ENCODE assay signal across 8 cellular contexts in the genomic region with DNA sequence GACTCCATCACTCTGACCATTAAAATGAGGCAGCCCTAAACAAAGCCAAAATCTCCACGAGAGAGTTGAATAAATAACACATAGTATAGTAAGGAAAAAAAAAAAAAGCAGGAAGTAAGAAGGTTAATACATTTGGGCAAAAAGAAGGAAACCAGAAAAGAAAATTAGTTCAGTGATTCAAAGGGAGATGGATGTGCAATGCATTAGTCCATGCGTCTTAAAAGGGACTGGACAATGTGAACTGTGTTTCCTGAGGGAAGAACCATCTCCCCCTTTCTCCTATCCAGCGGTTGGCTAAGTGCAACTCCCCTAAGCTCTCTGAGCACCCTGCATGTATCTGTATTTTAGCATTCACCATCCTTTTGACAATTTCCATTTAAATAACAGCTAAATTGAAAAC. TPM values are rescaled to one million over a fixed set of nuclear protein-coding genes. Genes with fewer than 3 reads are reported as not detected.
DNase-seq lines count a peak whose midpoint lies in the region; ATAC-seq, FAIRE-seq and TF ChIP-seq lines count a peak whose summit lies in the region.

No MANE protein-coding gene starts in this region.

- no peaks in the 10 kb centered on the region for H4K20me1 ChIP-seq in K562 (replicated peaks; ENCODE audit: control insufficient read depth, insufficient read depth, low read length)

- POLR2A ChIA-PET in A673 (lab: Charles Lee; ENCODE audit: low non-redundant PET) (interaction anchor here (0.7 kb wide), 1 partner anchor 1776 kb away, joined by 10 read pairs; no protein-coding TSS in a partner anchor), K562 (lab: Yijun Ruan, JAX) (interaction anchor here (0.8 to 1.3 kb wide), 4 partner anchors 9 to 82 kb away, joined by 3 to 4 read pairs (median 4); partner anchors contain the start of gene BTF3)

- no peak for TF ChIP-seq POLR2A in K562 (conservative IDR thresholded peaks at IDR 0.05)
- TF ChIP-seq POLR2A in body of pancreas (IDR thresholded peaks at IDR 0.05): no peak

- in situ Hi-C loops in K562 (cut with MboI): no loop called here

- no TSS peak for BruUV-seq in A673 (replicated peaks; lab: Mats Ljungman, UMichigan)
- BruUV-seq in K562 (replicated peaks; lab: Mats Ljungman, UMichigan): no TSS peak

- H3K4me1 ChIP-seq in A673 (ENCODE audit: insufficient read depth, low read length, poor library complexity, severe bottlenecking) (peaks cover 10% of the 10 kb centered on the region), K562 (replicated peaks in 1 of 2; ENCODE audit: control insufficient read depth in 2 of 2, insufficient read depth in 2 of 2, low read length in 2 of 2) (peaks cover 0 to 3% of the 10 kb centered on the region in 2 experiments; a peak in 2 of 5 replicates), mucosa of stomach (ENCODE audit: control insufficient read depth, insufficient read depth, low read length) (peaks cover 11% of the 10 kb centered on the region), body of pancreas (peaks cover 26% of the 10 kb centered on the region)

- no peak for TF ChIP-seq CTCF in A673 (conservative IDR thresholded peaks at IDR 0.05; ENCODE audit: low read depth, low read length)
- no peak for TF ChIP-seq CTCF in K562 (IDR thresholded peaks at IDR 0.05 in 2 of 3, conservative IDR thresholded peaks at IDR 0.05 in 1 of 3; ENCODE audit: insufficient read depth in 2 of 3, low read depth in 1 of 3, low read length in 3 of 3)
- TF ChIP-seq CTCF in body of pancreas (IDR thresholded peaks at IDR 0.05): no peak

- intact Hi-C loops in A673 (cut with micrococcal nuclease; ENCODE audit: unreplicated experiment): no loop called here
- intact Hi-C loops in K562 (cut with micrococcal nuclease): no loop called here
- intact Hi-C loops in body of pancreas (cut with DNase I): no loop called here

- 8% methylated on average over 3 of the region's 3 CpGs for WGBS in K562 (ENCODE audit: insufficient coverage, low coverage, missing lambda C conversion rate)
- WGBS in body of pancreas, 2 donors: 23 to 27% methylated on average over 3 of the region's 3 CpGs

- TF ChIP-seq EP300 in K562 (IDR thresholded peaks at IDR 0.05; ENCODE audit: low read length): no peak

- ATAC-seq in K562 (0 out of 3 replicates have a peak, but pooled peaks have one; percentile 14), body of pancreas (no peak)

- DNase-seq in A673 (ENCODE audit: low spot score) (no peak), HT1080 (ENCODE audit: low read depth) (peak; percentile 6), K562 (ENCODE audit: extremely low read depth in 1 of 4, low spot score in 3 of 4) (peak in 1 of 4 experiments; percentile 12), DMS79 (lab: John Stamatoyannopoulos, UW) (no peak), body of pancreas (no peak), occipital lobe (lab: John Stamatoyannopoulos, UW) (no peak), RPMI8226 (no peak)

- H2AFZ ChIP-seq in K562 (ENCODE audit: low read depth, low read length): peak overlapping the region; percentile 58

- peaks cover 19% of the 10 kb centered on the region for H3K36me3 ChIP-seq in A673 (ENCODE audit: insufficient read depth, low read length, poor library complexity, severe bottlenecking)
- H3K36me3 ChIP-seq in K562 (ENCODE audit: control insufficient read depth, insufficient read depth, low read length): peaks cover 36% of the 10 kb centered on the region
- H3K36me3 ChIP-seq in mucosa of stomach (ENCODE audit: control insufficient read depth, insufficient read depth, low read length): no peaks in the 10 kb centered on the region
- H3K36me3 ChIP-seq in body of pancreas (replicated peaks in 1 of 2; ENCODE audit: insufficient read depth in 1 of 2, low read depth in 2 of 2): peaks cover 0 to 11% of the 10 kb centered on the region in 2 donors

- CTCF ChIA-PET in A673 (lab: Charles Lee): no interaction called here
- CTCF ChIA-PET in K562 (lab: Yijun Ruan, JAX; ENCODE audit: low intra/inter-chr PET ratio): no interaction called here

- H3K9me3 ChIP-seq in A673 (ENCODE audit: low read depth, low read length, poor library complexity, severe bottlenecking) (no peaks in the 10 kb centered on the region), K562 (replicated peaks; ENCODE audit: control insufficient read depth, insufficient read depth, low read depth, low read length) (no peaks in the 10 kb centered on the region), mucosa of stomach (ENCODE audit: control insufficient read depth, low read length) (no peaks in the 10 kb centered on the region), body of pancreas (no peaks in the 10 kb centered on the region)

- no peaks in the 10 kb centered on the region for H3K27me3 ChIP-seq in A673 (replicated peaks; ENCODE audit: insufficient read depth, low read depth, low read length, poor library complexity)
- no peaks in the 10 kb centered on the region for H3K27me3 ChIP-seq in K562 (ENCODE audit: control insufficient read depth in 2 of 2, insufficient read depth in 2 of 2, low read length in 2 of 2)
- H3K27me3 ChIP-seq in mucosa of stomach (ENCODE audit: control insufficient read depth, insufficient read depth, low read length): no peaks in the 10 kb centered on the region
- no peaks in the 10 kb centered on the region for H3K27me3 ChIP-seq in body of pancreas

- TF ChIP-seq RAD21 in K562 (CRISPR knock-in tag; conservative IDR thresholded peaks at IDR 0.05 in 1 of 2, IDR thresholded peaks at IDR 0.05 in 1 of 2): no peak

- H3K9me1 ChIP-seq in K562 (ENCODE audit: control insufficient read depth, insufficient read depth, low read length): no peaks in the 10 kb centered on the region

- H3K4me2 ChIP-seq in K562 (ENCODE audit: insufficient read depth, low read length): peak overlapping the region; percentile 95

- H3K79me2 ChIP-seq in K562 (ENCODE audit: control insufficient read depth, insufficient read depth, low read length): peaks cover 62% of the 10 kb centered on the region

- no peak for FAIRE-seq in K562 (lab: Jason Lieb, UNC)

- no peak overlapping the region for H3K27ac ChIP-seq in A673 (ENCODE audit: low read depth, low read length, poor library complexity, severe bottlenecking)
- peak overlapping the region; percentile 78 for H3K27ac ChIP-seq in K562 (ENCODE audit: extremely low read depth, low read depth, low read length)
- H3K27ac ChIP-seq in body of pancreas: no peak overlapping the region

- H3K4me3 ChIP-seq in A673 (ENCODE audit: low read depth, low read length, poor library complexity, severe bottlenecking) (peak overlapping the region; percentile 80), K562 (peak overlapping the region; percentile 90), mucosa of stomach (ENCODE audit: low read length) (peak overlapping the region; percentile 28), body of pancreas (peak overlapping the region in 1 of 2 donors; percentile 88)

- H3K9ac ChIP-seq in K562 (ENCODE audit: insufficient read depth in 1 of 2, low read depth in 2 of 2, low read length in 2 of 2): peak overlapping the region; percentile 22 to 96; a peak in 3 of 4 replicates
- peak overlapping the region; percentile 89 for H3K9ac ChIP-seq in mucosa of stomach (ENCODE audit: low read length)

RNA-seq across cellular contexts. Expression of gene ANKRA2, which starts 1.4 kb away (rescaled TPM):
- total RNA-seq in A673 (2021): 9.9 and 12.8 TPM in 2 replicates
- 11.7 and 16.0 TPM in 2 replicates for total RNA-seq in HT1080 (2014; rRNA removed; shearing (Covaris generic))
- polyA plus RNA-seq in HT1080 (2015; cell fraction: cytosol; rRNA removed): 16.6 and 18.5 TPM in 2 replicates
- 66.0 and 76.0 TPM in 2 replicates for polyA plus RNA-seq in HT1080 (2015; cell fraction: nucleus; rRNA removed)
- total RNA-seq in K562 (2011; cell fraction: chromatin; rRNA removed; ENCODE audit: low replicate concordance): 24.0 and 49.2 TPM in 2 replicates
- 20.5 and 24.2 TPM in 2 replicates for total RNA-seq in K562 (2011; cell fraction: nucleolus; rRNA removed)
- 19.1 and 29.8 TPM in 2 replicates for total RNA-seq in K562 (2011; cell fraction: nucleoplasm; rRNA removed)
- 9.8 and 9.9 TPM in 2 replicates for total RNA-seq in K562 (2014; rRNA removed)
- total RNA-seq in K562 (2014; rRNA removed; fragmentation: Illumina TruSeq; extraction: Trizol): 15.8 and 20.2 TPM in 2 replicates
- total RNA-seq in K562 (2015; rRNA removed; fragmentation: Illumina TruSeq; extraction: Trizol): 7.9 and 8.9 TPM in 2 replicates
- 8.5 and 13.5 TPM in 2 replicates for total RNA-seq in K562 (2021)
- polyA plus RNA-seq in K562 (2011; rRNA removed): 24.6 and 28.7 TPM in 2 replicates
- 6.1 and 8.0 TPM in 2 replicates for polyA plus RNA-seq in K562 (2011; cell fraction: cytosol; rRNA removed)
- polyA plus RNA-seq in K562 (2011; cell fraction: nucleus; rRNA removed): 29.0 and 43.6 TPM in 2 replicates
- polyA plus RNA-seq in K562 (2012): 7.4 and 11.8 TPM in 2 replicates
- polyA plus RNA-seq in K562 (2014; fragmentation: Illumina TruSeq; extraction: Trizol): 10.5 and 11.7 TPM in 2 replicates
- polyA plus RNA-seq in K562 (2014; fragmentation: Nextera tagmentation; extraction: Ambion mirVana): 10 to 100 TPM; 11.9 to 16.4 TPM
- 12.3 and 12.8 TPM in 2 replicates for polyA plus RNA-seq in K562 (2014; rRNA removed)
- polyA minus RNA-seq in K562 (2011; rRNA and poly(A)+ RNA removed): 15.7 and 16.5 TPM in 2 replicates
- polyA minus RNA-seq in K562 (2011; cell fraction: cytosol; rRNA and poly(A)+ RNA removed): 8.0 and 8.2 TPM in 2 replicates
- 21.0 and 35.0 TPM in 2 replicates for polyA minus RNA-seq in K562 (2011; cell fraction: nucleus; rRNA and poly(A)+ RNA removed)
- 10 to 100 TPM in 1 of 2 donors, 1 to 10 TPM in 1; 5.9 to 12.7 TPM for total RNA-seq in body of pancreas
- 56.1 TPM for total RNA-seq in occipital lobe

RNA-seq across cellular contexts. Expression of gene UTP15, which starts 1.5 kb away (rescaled TPM):
- 35.4 and 36.6 TPM in 2 replicates for total RNA-seq in A673 (2021)
- 24.5 and 25.0 TPM in 2 replicates for total RNA-seq in HT1080 (2014; rRNA removed; shearing (Covaris generic))
- 13.0 and 14.9 TPM in 2 replicates for polyA plus RNA-seq in HT1080 (2015; cell fraction: cytosol; rRNA removed)
- 47.9 and 51.6 TPM in 2 replicates for polyA plus RNA-seq in HT1080 (2015; cell fraction: nucleus; rRNA removed)
- 61.0 and 102 TPM in 2 replicates for total RNA-seq in K562 (2011; cell fraction: chromatin; rRNA removed; ENCODE audit: low replicate concordance)
- 38.4 and 42.2 TPM in 2 replicates for total RNA-seq in K562 (2011; cell fraction: nucleolus; rRNA removed)
- 64.7 and 82.1 TPM in 2 replicates for total RNA-seq in K562 (2011; cell fraction: nucleoplasm; rRNA removed)
- 28.1 and 31.2 TPM in 2 replicates for total RNA-seq in K562 (2014; rRNA removed)
- 46.2 and 55.4 TPM in 2 replicates for total RNA-seq in K562 (2014; rRNA removed; fragmentation: Illumina TruSeq; extraction: Trizol)
- 38.3 and 46.7 TPM in 2 replicates for total RNA-seq in K562 (2015; rRNA removed; fragmentation: Illumina TruSeq; extraction: Trizol)
- total RNA-seq in K562 (2021): 38.9 and 51.0 TPM in 2 replicates
- 24.0 and 33.8 TPM in 2 replicates for polyA plus RNA-seq in K562 (2011; rRNA removed)
- polyA plus RNA-seq in K562 (2011; cell fraction: cytosol; rRNA removed): 9.8 and 15.8 TPM in 2 replicates
- 43.1 and 48.3 TPM in 2 replicates for polyA plus RNA-seq in K562 (2011; cell fraction: nucleus; rRNA removed)
- 6.7 and 24.7 TPM in 2 replicates for polyA plus RNA-seq in K562 (2012)
- 29.8 and 37.0 TPM in 2 replicates for polyA plus RNA-seq in K562 (2014; fragmentation: Illumina TruSeq; extraction: Trizol)
- 10 to 100 TPM; 28.1 to 49.3 TPM for polyA plus RNA-seq in K562 (2014; fragmentation: Nextera tagmentation; extraction: Ambion mirVana)
- 33.7 and 34.1 TPM in 2 replicates for polyA plus RNA-seq in K562 (2014; rRNA removed)
- 60.0 and 62.1 TPM in 2 replicates for polyA minus RNA-seq in K562 (2011; rRNA and poly(A)+ RNA removed)
- polyA minus RNA-seq in K562 (2011; cell fraction: cytosol; rRNA and poly(A)+ RNA removed): 15.7 and 19.6 TPM in 2 replicates
- polyA minus RNA-seq in K562 (2011; cell fraction: nucleus; rRNA and poly(A)+ RNA removed): 69.1 and 104 TPM in 2 replicates
- total RNA-seq in body of pancreas: 10 to 100 TPM in 1 of 2 donors, 1 to 10 TPM in 1; 4.2 to 27.4 TPM
- total RNA-seq in occipital lobe: 33.7 TPM
